Comparison of ENCODE assay signal across 8 cellular contexts in genomic region chr17:44005865-44006580, GRCh38. TPM values are rescaled to one million over a fixed set of nuclear protein-coding genes. Genes with fewer than 3 reads are reported as not detected.
DNase-seq lines count a peak whose midpoint lies in the region; ATAC-seq, FAIRE-seq and TF ChIP-seq lines count a peak whose summit lies in the region.

No MANE protein-coding gene starts in this region.

- ATAC-seq in left lobe of liver, result peak; percentile 7
- peak; percentile 16 to 32 for ATAC-seq in stimulated activated naive B cell treated with anti-CD40 and anti-IgM and Interleukin-4, amounts not matched to agents 10 μg/mL and 1 μg/mL and 100 μg/mL, for 72 hours (replicated peaks)

- no peaks in the 10 kb centered on the region for H4K20me1 ChIP-seq in SU-DHL-6 (ENCODE audit: low read depth, low read length)

- H3K9me2 ChIP-seq in SU-DHL-6 (replicated peaks; ENCODE audit: insufficient read depth, low read length), result no peaks in the 10 kb centered on the region

- FAIRE-seq in bronchial epithelial cell (lab: Jason Lieb, UNC), result no peak

- H3K27ac ChIP-seq in SU-DHL-6 (ENCODE audit: low read depth, low read length), result no peak overlapping the region

- no peak for TF ChIP-seq CTCF in SU-DHL-6 (IDR thresholded peaks at IDR 0.05; ENCODE audit: insufficient read depth, low read length, poor library complexity, severe bottlenecking)
- TF ChIP-seq CTCF in bronchial epithelial cell (IDR thresholded peaks at IDR 0.05; ENCODE audit: insufficient read depth, low read length, severe bottlenecking), result peak; percentile 59

- no peaks in the 10 kb centered on the region for H3K79me2 ChIP-seq in SU-DHL-6 (ENCODE audit: insufficient read depth, low read length)

- H3K27me3 ChIP-seq in SU-DHL-6 (ENCODE audit: low read length) (no peaks in the 10 kb centered on the region), bronchial epithelial cell (ENCODE audit: control insufficient read depth, insufficient read depth, low read length) (no peaks in the 10 kb centered on the region)

- peaks cover 11 to 12% of the 10 kb centered on the region in 2 donors for H3K36me3 Mint-ChIP-seq in stimulated activated naive B cell treated with anti-CD40 and anti-IgM and Interleukin-4, amounts not matched to agents 10 μg/mL and 1 μg/mL and 100 μg/mL, for 72 hours

- no peaks in the 10 kb centered on the region for H3K9me3 ChIP-seq in SU-DHL-6 (ENCODE audit: insufficient read depth, low read length)

- peak overlapping the region; percentile 94 for H3K27ac Mint-ChIP-seq in stimulated activated naive B cell treated with anti-CD40 and anti-IgM and Interleukin-4, amounts not matched to agents 10 μg/mL and 1 μg/mL and 100 μg/mL, for 72 hours

- H3K4me3 Mint-ChIP-seq in stimulated activated naive B cell treated with anti-CD40 and anti-IgM and Interleukin-4, amounts not matched to agents 10 μg/mL and 1 μg/mL and 100 μg/mL, for 72 hours, result peak overlapping the region; percentile 74 to 86

- peaks cover 27 to 42% of the 10 kb centered on the region in 2 donors for H3K4me1 Mint-ChIP-seq in stimulated activated naive B cell treated with anti-CD40 and anti-IgM and Interleukin-4, amounts not matched to agents 10 μg/mL and 1 μg/mL and 100 μg/mL, for 72 hours

- no peaks in the 10 kb centered on the region for H3K36me3 ChIP-seq in SU-DHL-6 (ENCODE audit: low read length)
- peaks cover 18% of the 10 kb centered on the region for H3K36me3 ChIP-seq in bronchial epithelial cell (ENCODE audit: control insufficient read depth, insufficient read depth, low read length)

- H3K4me3 ChIP-seq in SU-DHL-6 (ENCODE audit: insufficient read depth, low read length, poor library complexity, severe bottlenecking) (peak overlapping the region; percentile 81), bronchial epithelial cell (ENCODE audit: low read depth, low read length) (peak overlapping the region; percentile 70)

- no peaks in the 10 kb centered on the region for H3K9me3 Mint-ChIP-seq in stimulated activated naive B cell treated with anti-CD40 and anti-IgM and Interleukin-4, amounts not matched to agents 10 μg/mL and 1 μg/mL and 100 μg/mL, for 72 hours

- DNase-seq in NOMO-1 treated with DMSO at 0.1 percent for 48 hours (lab: John Stamatoyannopoulos, UW; ENCODE audit: unreplicated experiment), result peak; percentile 15
- no peak for DNase-seq in NOMO-1 treated with dmso at 0.1 percent for 144 hours (lab: John Stamatoyannopoulos, UW; ENCODE audit: unreplicated experiment)
- peak; percentile 54 for DNase-seq in bronchial epithelial cell (ENCODE audit: low read depth)
- DNase-seq in left lobe of liver (ENCODE audit: low spot score), result no peak
- no peak for DNase-seq in stimulated activated naive B cell treated with anti-CD40 and anti-IgM and Interleukin-4, amounts not matched to agents 10 μg/mL and 1 μg/mL and 100 μg/mL, for 72 hours
- DNase-seq in EL, result no peak
- DNase-seq in NCI-H2171 (lab: John Stamatoyannopoulos, UW), result no peak

- peaks cover 25 to 30% of the 10 kb centered on the region in 2 donors for H3K27me3 Mint-ChIP-seq in stimulated activated naive B cell treated with anti-CD40 and anti-IgM and Interleukin-4, amounts not matched to agents 10 μg/mL and 1 μg/mL and 100 μg/mL, for 72 hours

- H3K9ac ChIP-seq in SU-DHL-6 (ENCODE audit: low read length), result peak overlapping the region; percentile 33; the same call in 1 of the 2 replicates

- H3F3A ChIP-seq in SU-DHL-6 (ENCODE audit: insufficient read depth), result no peaks in the 10 kb centered on the region; the same call in 1 of the 2 replicates

- H3K4me2 ChIP-seq in SU-DHL-6 (ENCODE audit: low read depth, low read length, poor library complexity, severe bottlenecking), result peak overlapping the region; percentile 78

- peak overlapping the region; percentile 72 for H2AFZ ChIP-seq in SU-DHL-6 (ENCODE audit: low read depth, low read length, severe bottlenecking)

RNA-seq across cellular contexts. Expression of gene NAGS, which starts 1.6 kb away (rescaled TPM):
- total RNA-seq in bronchial epithelial cell (17.8 and 25.3 TPM in 2 replicates), left lobe of liver (51.3 TPM)

RNA-seq across cellular contexts. Expression of gene TMEM101, which starts 8.7 kb away (rescaled TPM):
- total RNA-seq in bronchial epithelial cell (64.3 and 85.6 TPM in 2 replicates), left lobe of liver (14.4 TPM)

RNA-seq across cellular contexts. Expression of gene PYY, which starts 52.3 kb away (rescaled TPM):
- total RNA-seq in bronchial epithelial cell (0.26 and 0.79 TPM in 2 replicates), left lobe of liver (not detected)

Comparison
In these comparisons a context has a peak if more than half of its experiments do, and no peak if none do; other contexts are left out.
1. DNase-seq: peak in NOMO-1 treated with DMSO at 0.1 percent for 48 hours (single experiment) and bronchial epithelial cell (single experiment); none in NOMO-1 treated with dmso at 0.1 percent for 144 hours (single experiment), left lobe of liver (single experiment), stimulated activated naive B cell treated with anti-CD40 and anti-IgM and Interleukin-4, amounts not matched to agents 10 μg/mL and 1 μg/mL and 100 μg/mL, for 72 hours (single experiment), EL (single experiment) and NCI-H2171 (single experiment).